In the genomic region with DNA sequence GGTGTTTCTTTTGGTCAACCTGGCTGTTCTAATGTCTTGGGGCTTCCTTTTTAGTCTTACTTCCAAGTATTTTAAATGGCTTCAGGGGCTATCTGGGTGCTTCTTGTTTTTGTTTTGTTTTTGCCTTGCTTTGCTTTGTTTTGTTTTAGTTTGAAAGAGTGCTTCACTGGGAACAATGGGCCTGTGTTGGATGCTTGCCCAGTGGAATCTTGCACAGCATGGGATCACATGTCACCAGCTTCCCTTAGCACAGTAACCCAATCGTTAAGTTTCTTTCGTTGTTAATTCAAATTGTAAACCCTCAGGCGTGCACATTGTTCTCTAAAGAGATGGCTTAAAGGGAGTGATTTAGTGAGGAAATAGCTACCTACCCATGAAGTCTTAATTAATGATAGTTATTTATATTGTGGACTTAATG, we compare ENCODE assay signal across 9 cellular contexts. TPM values are rescaled to one million over a fixed set of nuclear protein-coding genes. Genes with fewer than 3 reads are reported as not detected.
DNase-seq lines count a peak whose midpoint lies in the region; FAIRE-seq and TF ChIP-seq lines count a peak whose summit lies in the region.
"Had no signal": no experiment of that assay in that cellular context is flagged by ENCODE, and none has a peak within 500 bp of the region (broad histone marks: within the 10 kb centered on the region; RNA-seq: fewer than 3 reads in every experiment).

No MANE protein-coding gene starts in this region.

- peak; percentile 81 for DNase-seq in DMS153 (lab: John Stamatoyannopoulos, UW)
- DNase-seq in NCI-H2107 treated with DMSO at 0.1 percent for 48 hours (lab: John Stamatoyannopoulos, UW; ENCODE audit: unreplicated experiment), result peak; percentile 76
- peak; percentile 79 for DNase-seq in midbrain (lab: John Stamatoyannopoulos, UW)
- DNase-seq in endothelial cell (ENCODE audit: low spot score), result no peak
- DNase-seq in activated naive CD4-positive, alpha-beta T cell (lab: John Stamatoyannopoulos, UW), result no peak
- no peak for DNase-seq in activated CD4-positive, CD25-positive, alpha-beta regulatory T cell (lab: John Stamatoyannopoulos, UW)
- no peak for DNase-seq in islet precursor cell

- no peaks in the 10 kb centered on the region for H3K36me3 Mint-ChIP-seq in endothelial cell (ENCODE audit: low read depth, unreplicated experiment)
- H3K36me3 Mint-ChIP-seq: activated naive CD4-positive, alpha-beta T cell treated with anti-CD3 and anti-CD28 coated beads, Interleukin-2, amount 50 U/mL, for 72 hours had no signal

- H3K27ac Mint-ChIP-seq in endothelial cell (ENCODE audit: unreplicated experiment), result no peak overlapping the region
- H3K27ac Mint-ChIP-seq: activated naive CD4-positive, alpha-beta T cell treated with anti-CD3 and anti-CD28 coated beads, Interleukin-2, amount 50 U/mL, for 72 hours had no signal

- no peak overlapping the region for H3K4me3 Mint-ChIP-seq in endothelial cell (ENCODE audit: unreplicated experiment)

- H3K9me3 Mint-ChIP-seq in endothelial cell (ENCODE audit: unreplicated experiment), result no peaks in the 10 kb centered on the region
- H3K9me3 Mint-ChIP-seq: activated naive CD4-positive, alpha-beta T cell treated with anti-CD3 and anti-CD28 coated beads, Interleukin-2, amount 50 U/mL, for 72 hours had no signal

- TF ChIP-seq CTCF in endothelial cell (IDR thresholded peaks at IDR 0.05; ENCODE audit: unreplicated experiment), result no peak

- no peaks in the 10 kb centered on the region for H3K27me3 Mint-ChIP-seq in endothelial cell (ENCODE audit: unreplicated experiment)

- FAIRE-seq in endometrium (lab: Jason Lieb, UNC), result peak; percentile 93

- no peaks in the 10 kb centered on the region for H3K4me1 Mint-ChIP-seq in endothelial cell (ENCODE audit: unreplicated experiment)

RNA-seq across cellular contexts. Expression of gene COL17A1, which starts 8.9 kb away (rescaled TPM):
- 4.2 TPM for total RNA-seq in endothelial cell (ENCODE audit: unreplicated experiment)
- total RNA-seq: activated naive CD4-positive, alpha-beta T cell treated with anti-CD3 and anti-CD28 coated beads, Interleukin-2, amount 50 U/mL, for 72 hours had no signal

RNA-seq across cellular contexts. Expression of gene SFR1, which starts 45.2 kb away (rescaled TPM):
- 8.8 TPM for total RNA-seq in endothelial cell (ENCODE audit: unreplicated experiment)

Comparison
In these comparisons a context has a peak if more than half of its experiments do, and no peak if none do; other contexts are left out.
1. DNase-seq: peak in DMS153 (single experiment), NCI-H2107 treated with DMSO at 0.1 percent for 48 hours (single experiment) and midbrain (single experiment); none in endothelial cell (single experiment), activated naive CD4-positive, alpha-beta T cell (0 of 4), activated CD4-positive, CD25-positive, alpha-beta regulatory T cell (0 of 4) and islet precursor cell (single experiment).